ENCODE assay signal across 34 cellular contexts in genomic region chr19:13330285-13330684, GRCh38.
"Had no signal": no experiment of that assay in that cellular context is flagged by ENCODE, and none has a peak within 500 bp of the region (broad histone marks: within the 10 kb centered on the region; RNA-seq: fewer than 3 reads in every experiment).

No MANE protein-coding gene starts in this region.

- H3K36me3 ChIP-seq: MG63 had no signal

- H3K4me3 ChIP-seq: MG63 had no signal

- DNase-seq: Karpas-422, Kasumi-1, MM.1S, MV-4-11, NCI-H1048, NCI-H1092, NCI-H1092 treated with DMSO at 0.1 percent for 48 hours, NCI-H1105, NCI-H1105 treated with DMSO at 0.1 percent for 48 hours, NCI-H1417, NCI-H1417 treated with DMSO at 0.1 percent for 48 hours, NCI-H1436, NCI-H1436 treated with DMSO at 0.1 percent for 48 hours, NCI-H146, NCI-H1694, NCI-H1694 treated with DMSO at 0.1 percent for 48 hours, NCI-H187, NCI-H187 treated with DMSO at 0.1 percent for 48 hours, NCI-H1930, NCI-H2029, NCI-H2029 treated with DMSO at 0.1 percent for 48 hours, NCI-H2081, NCI-H2081 treated with DMSO at 0.1 percent for 48 hours, NCI-H2107, NCI-H2171, NCI-H2171 treated with DMSO at 0.1 percent for 48 hours, NCI-H226, NCI-H345, NCI-H446, NCI-H446 treated with DMSO at 0.1 percent for 48 hours, NCI-H510A, NCI-H510A treated with DMSO at 0.1 percent for 48 hours, NCI-H524 had no signal
